1 cellular context compared by ENCODE assay signal in the genomic region with DNA sequence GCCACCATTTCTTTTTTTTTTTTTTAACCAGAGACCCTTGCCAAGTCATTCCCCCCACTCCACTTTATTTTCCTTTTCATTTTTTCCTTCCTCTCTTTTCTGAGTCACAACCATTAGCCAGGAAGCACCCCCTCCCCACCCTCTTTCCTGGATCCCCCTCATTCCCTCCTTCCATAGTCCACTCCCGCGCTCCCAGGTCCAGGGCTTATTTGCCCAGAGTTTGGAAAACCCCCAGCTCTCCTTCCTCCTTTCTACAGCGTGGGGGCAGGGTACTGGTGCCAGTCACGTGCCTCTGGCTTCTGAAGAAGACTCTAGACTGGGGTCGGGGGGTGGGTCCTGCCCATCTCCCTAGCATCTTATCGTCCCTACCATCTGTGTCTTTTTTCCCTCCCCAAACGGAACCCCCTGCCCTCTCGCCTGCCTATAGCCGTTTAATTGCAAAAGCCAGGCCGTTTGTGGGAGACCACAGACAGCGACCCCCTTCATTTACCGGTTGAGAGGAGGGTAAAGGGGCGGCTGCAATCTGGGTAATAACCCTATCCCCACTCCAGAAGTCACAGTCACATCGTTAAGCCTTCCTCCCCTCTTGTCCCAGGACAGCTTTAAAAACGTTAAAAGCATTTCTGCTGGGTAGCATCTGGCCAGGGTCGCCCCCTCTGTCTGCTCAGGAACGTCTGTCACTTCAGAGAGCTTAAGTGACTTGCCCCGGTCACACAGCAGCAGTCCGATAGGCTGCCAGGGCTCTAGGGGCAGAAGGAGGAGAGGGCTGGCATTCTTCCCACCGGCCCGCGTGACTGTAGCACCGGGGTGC.
TF ChIP-seq lines count a peak whose summit lies in the region.

No MANE protein-coding gene starts in this region.

TF ChIP-seq in K562, 482 proteins besides CTCF, POLR2A, EP300 and RAD21 (continued from another document):
- TF ChIP-seq CBX2 (IDR thresholded peaks at IDR 0.05; ENCODE audit: insufficient read depth, low read length, poor library complexity, severe bottlenecking), result no peak
- TF ChIP-seq HLTF (IDR thresholded peaks at IDR 0.05), result 0 out of 2 replicates have a peak, but pooled peaks have one; percentile 55
- no peak for TF ChIP-seq ZNF384 (IDR thresholded peaks at IDR 0.05; ENCODE audit: low read depth, low read length)
- TF ChIP-seq, protein P1, sequence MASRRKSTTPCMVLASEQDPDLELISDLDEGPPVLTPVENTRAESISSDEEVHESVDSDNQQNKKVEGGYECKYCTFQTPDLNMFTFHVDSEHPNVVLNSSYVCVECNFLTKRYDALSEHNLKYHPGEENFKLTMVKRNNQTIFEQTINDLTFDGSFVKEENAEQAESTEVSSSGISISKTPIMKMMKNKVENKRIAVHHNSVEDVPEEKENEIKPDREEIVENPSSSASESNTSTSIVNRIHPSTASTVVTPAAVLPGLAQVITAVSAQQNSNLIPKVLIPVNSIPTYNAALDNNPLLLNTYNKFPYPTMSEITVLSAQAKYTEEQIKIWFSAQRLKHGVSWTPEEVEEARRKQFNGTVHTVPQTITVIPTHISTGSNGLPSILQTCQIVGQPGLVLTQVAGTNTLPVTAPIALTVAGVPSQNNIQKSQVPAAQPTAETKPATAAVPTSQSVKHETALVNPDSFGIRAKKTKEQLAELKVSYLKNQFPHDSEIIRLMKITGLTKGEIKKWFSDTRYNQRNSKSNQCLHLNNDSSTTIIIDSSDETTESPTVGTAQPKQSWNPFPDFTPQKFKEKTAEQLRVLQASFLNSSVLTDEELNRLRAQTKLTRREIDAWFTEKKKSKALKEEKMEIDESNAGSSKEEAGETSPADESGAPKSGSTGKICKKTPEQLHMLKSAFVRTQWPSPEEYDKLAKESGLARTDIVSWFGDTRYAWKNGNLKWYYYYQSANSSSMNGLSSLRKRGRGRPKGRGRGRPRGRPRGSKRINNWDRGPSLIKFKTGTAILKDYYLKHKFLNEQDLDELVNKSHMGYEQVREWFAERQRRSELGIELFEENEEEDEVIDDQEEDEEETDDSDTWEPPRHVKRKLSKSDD (conservative IDR thresholded peaks at IDR 0.05; ENCODE audit: low read length), result no peak
- TF ChIP-seq ZNF253 (CRISPR knock-in tag; conservative IDR thresholded peaks at IDR 0.05), result no peak
- TF ChIP-seq WHSC1 (IDR thresholded peaks at IDR 0.05; ENCODE audit: low read length), result no peak
- peak; percentile 86 for TF ChIP-seq BHLHE40 (IDR thresholded peaks at IDR 0.05; ENCODE audit: low read length)
- peak; percentile 44; the same call in 1 of the 2 replicates for TF ChIP-seq ZNF263 (CRISPR knock-in tag; IDR thresholded peaks at IDR 0.05; ENCODE audit: borderline replicate concordance)
- TF ChIP-seq BCOR (IDR thresholded peaks at IDR 0.05), result peak; percentile 80
- TF ChIP-seq, protein P2, sequence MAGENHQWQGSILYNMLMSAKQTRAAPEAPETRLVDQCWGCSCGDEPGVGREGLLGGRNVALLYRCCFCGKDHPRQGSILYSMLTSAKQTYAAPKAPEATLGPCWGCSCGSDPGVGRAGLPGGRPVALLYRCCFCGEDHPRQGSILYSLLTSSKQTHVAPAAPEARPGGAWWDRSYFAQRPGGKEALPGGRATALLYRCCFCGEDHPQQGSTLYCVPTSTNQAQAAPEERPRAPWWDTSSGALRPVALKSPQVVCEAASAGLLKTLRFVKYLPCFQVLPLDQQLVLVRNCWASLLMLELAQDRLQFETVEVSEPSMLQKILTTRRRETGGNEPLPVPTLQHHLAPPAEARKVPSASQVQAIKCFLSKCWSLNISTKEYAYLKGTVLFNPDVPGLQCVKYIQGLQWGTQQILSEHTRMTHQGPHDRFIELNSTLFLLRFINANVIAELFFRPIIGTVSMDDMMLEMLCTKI (IDR thresholded peaks at IDR 0.05; ENCODE audit: partially characterized antibody), result no peak
- TF ChIP-seq BRD9 (IDR thresholded peaks at IDR 0.05; ENCODE audit: low read depth, partially characterized antibody), result peak; percentile 94
- TF ChIP-seq HNRNPUL1 (IDR thresholded peaks at IDR 0.05; ENCODE audit: low read length), result no peak
- 0 out of 2 replicates have a peak, but pooled peaks have one; percentile 18 for TF ChIP-seq CBFA2T2 (conservative IDR thresholded peaks at IDR 0.05)
- TF ChIP-seq, protein P3, sequence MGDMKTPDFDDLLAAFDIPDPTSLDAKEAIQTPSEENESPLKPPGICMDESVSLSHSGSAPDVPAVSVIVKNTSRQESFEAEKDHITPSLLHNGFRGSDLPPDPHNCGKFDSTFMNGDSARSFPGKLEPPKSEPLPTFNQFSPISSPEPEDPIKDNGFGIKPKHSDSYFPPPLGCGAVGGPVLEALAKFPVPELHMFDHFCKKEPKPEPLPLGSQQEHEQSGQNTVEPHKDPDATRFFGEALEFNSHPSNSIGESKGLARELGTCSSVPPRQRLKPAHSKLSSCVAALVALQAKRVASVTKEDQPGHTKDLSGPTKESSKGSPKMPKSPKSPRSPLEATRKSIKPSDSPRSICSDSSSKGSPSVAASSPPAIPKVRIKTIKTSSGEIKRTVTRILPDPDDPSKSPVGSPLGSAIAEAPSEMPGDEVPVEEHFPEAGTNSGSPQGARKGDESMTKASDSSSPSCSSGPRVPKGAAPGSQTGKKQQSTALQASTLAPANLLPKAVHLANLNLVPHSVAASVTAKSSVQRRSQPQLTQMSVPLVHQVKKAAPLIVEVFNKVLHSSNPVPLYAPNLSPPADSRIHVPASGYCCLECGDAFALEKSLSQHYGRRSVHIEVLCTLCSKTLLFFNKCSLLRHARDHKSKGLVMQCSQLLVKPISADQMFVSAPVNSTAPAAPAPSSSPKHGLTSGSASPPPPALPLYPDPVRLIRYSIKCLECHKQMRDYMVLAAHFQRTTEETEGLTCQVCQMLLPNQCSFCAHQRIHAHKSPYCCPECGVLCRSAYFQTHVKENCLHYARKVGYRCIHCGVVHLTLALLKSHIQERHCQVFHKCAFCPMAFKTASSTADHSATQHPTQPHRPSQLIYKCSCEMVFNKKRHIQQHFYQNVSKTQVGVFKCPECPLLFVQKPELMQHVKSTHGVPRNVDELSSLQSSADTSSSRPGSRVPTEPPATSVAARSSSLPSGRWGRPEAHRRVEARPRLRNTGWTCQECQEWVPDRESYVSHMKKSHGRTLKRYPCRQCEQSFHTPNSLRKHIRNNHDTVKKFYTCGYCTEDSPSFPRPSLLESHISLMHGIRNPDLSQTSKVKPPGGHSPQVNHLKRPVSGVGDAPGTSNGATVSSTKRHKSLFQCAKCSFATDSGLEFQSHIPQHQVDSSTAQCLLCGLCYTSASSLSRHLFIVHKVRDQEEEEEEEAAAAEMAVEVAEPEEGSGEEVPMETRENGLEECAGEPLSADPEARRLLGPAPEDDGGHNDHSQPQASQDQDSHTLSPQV (IDR thresholded peaks at IDR 0.05), result 0 out of 2 replicates have a peak, but pooled peaks have one; percentile 53
- peak; percentile 86 for TF ChIP-seq PRDM10 (IDR thresholded peaks at IDR 0.05; ENCODE audit: partially characterized antibody)
- TF ChIP-seq, protein P4, sequence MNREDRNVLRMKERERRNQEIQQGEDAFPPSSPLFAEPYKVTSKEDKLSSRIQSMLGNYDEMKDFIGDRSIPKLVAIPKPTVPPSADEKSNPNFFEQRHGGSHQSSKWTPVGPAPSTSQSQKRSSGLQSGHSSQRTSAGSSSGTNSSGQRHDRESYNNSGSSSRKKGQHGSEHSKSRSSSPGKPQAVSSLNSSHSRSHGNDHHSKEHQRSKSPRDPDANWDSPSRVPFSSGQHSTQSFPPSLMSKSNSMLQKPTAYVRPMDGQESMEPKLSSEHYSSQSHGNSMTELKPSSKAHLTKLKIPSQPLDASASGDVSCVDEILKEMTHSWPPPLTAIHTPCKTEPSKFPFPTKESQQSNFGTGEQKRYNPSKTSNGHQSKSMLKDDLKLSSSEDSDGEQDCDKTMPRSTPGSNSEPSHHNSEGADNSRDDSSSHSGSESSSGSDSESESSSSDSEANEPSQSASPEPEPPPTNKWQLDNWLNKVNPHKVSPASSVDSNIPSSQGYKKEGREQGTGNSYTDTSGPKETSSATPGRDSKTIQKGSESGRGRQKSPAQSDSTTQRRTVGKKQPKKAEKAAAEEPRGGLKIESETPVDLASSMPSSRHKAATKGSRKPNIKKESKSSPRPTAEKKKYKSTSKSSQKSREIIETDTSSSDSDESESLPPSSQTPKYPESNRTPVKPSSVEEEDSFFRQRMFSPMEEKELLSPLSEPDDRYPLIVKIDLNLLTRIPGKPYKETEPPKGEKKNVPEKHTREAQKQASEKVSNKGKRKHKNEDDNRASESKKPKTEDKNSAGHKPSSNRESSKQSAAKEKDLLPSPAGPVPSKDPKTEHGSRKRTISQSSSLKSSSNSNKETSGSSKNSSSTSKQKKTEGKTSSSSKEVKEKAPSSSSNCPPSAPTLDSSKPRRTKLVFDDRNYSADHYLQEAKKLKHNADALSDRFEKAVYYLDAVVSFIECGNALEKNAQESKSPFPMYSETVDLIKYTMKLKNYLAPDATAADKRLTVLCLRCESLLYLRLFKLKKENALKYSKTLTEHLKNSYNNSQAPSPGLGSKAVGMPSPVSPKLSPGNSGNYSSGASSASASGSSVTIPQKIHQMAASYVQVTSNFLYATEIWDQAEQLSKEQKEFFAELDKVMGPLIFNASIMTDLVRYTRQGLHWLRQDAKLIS (CRISPR knock-in tag; IDR thresholded peaks at IDR 0.05), result no peak
- no peak for TF ChIP-seq ZNF143 (CRISPR knock-in tag; IDR thresholded peaks at IDR 0.05)
- no peak for TF ChIP-seq NUFIP1 (IDR thresholded peaks at IDR 0.05; ENCODE audit: partially characterized antibody)
- no peak for TF ChIP-seq GTF2E2 (tag; IDR thresholded peaks at IDR 0.05)
- peak; percentile 12; the same call in 1 of the 2 replicates for TF ChIP-seq TOE1 (IDR thresholded peaks at IDR 0.05; ENCODE audit: borderline replicate concordance)
- TF ChIP-seq TOE1 (CRISPR knock-in tag; IDR thresholded peaks at IDR 0.05; ENCODE audit: borderline replicate concordance, low read depth), result no peak
- TF ChIP-seq GATA2 (CRISPR knock-in tag; IDR thresholded peaks at IDR 0.05), result 0 out of 2 replicates have a peak, but pooled peaks have one; percentile 27
- TF ChIP-seq, protein P5, sequence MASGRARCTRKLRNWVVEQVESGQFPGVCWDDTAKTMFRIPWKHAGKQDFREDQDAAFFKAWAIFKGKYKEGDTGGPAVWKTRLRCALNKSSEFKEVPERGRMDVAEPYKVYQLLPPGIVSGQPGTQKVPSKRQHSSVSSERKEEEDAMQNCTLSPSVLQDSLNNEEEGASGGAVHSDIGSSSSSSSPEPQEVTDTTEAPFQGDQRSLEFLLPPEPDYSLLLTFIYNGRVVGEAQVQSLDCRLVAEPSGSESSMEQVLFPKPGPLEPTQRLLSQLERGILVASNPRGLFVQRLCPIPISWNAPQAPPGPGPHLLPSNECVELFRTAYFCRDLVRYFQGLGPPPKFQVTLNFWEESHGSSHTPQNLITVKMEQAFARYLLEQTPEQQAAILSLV (tag; IDR thresholded peaks at IDR 0.05), result no peak
- no peak for TF ChIP-seq IFI16 (CRISPR knock-in tag; IDR thresholded peaks at IDR 0.05)
- TF ChIP-seq FOXP4 (CRISPR knock-in tag; IDR thresholded peaks at IDR 0.05; ENCODE audit: borderline replicate concordance), result peak; percentile 71; the same call in 1 of the 2 replicates
- TF ChIP-seq TAL1 (IDR thresholded peaks at IDR 0.05), result peak; percentile 4; the same call in 1 of the 2 replicates
- TF ChIP-seq EHMT2 (IDR thresholded peaks at IDR 0.05), result no peak
- TF ChIP-seq TBP (optimal IDR thresholded peaks at IDR 0.05; ENCODE audit: low read depth, low read length), result no peak
- TF ChIP-seq, protein P6, sequence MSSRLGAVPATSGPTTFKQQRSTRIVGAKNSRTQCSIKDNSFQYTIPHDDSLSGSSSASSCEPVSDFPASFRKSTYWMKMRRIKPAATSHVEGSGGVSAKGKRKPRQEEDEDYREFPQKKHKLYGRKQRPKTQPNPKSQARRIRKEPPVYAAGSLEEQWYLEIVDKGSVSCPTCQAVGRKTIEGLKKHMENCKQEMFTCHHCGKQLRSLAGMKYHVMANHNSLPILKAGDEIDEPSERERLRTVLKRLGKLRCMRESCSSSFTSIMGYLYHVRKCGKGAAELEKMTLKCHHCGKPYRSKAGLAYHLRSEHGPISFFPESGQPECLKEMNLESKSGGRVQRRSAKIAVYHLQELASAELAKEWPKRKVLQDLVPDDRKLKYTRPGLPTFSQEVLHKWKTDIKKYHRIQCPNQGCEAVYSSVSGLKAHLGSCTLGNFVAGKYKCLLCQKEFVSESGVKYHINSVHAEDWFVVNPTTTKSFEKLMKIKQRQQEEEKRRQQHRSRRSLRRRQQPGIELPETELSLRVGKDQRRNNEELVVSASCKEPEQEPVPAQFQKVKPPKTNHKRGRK (tag; IDR thresholded peaks at IDR 0.05), result peak; percentile 59
- peak; percentile 14; the same call in 1 of the 2 replicates for TF ChIP-seq FOXK1 (CRISPR knock-in tag; IDR thresholded peaks at IDR 0.05; ENCODE audit: borderline replicate concordance)
TF ChIP-seq in K562: peak in this region for 34.
